24 cellular contexts compared by ENCODE assay signal in genomic region chr5:133709074-133709676, GRCh38.
DNase-seq lines count a peak whose midpoint lies in the region; TF ChIP-seq lines count a peak whose summit lies in the region.
"Had no signal": no experiment of that assay in that cellular context is flagged by ENCODE, and none has a peak within 500 bp of the region (broad histone marks: within the 10 kb centered on the region; RNA-seq: fewer than 3 reads in every experiment).

No MANE protein-coding gene starts in this region.

- no peak for TF ChIP-seq POLR2A in vagina (IDR thresholded peaks at IDR 0.05)

- H3K27me3 ChIP-seq in vagina = no peaks in the 10 kb centered on the region
- H3K27me3 ChIP-seq: dorsolateral prefrontal cortex, neutrophil, tibial nerve had no signal

- no peaks in the 10 kb centered on the region for H3K36me3 ChIP-seq in vagina
- H3K36me3 ChIP-seq: neutrophil, tibial nerve had no signal

- H3K4me3 ChIP-seq in fibroblast of villous mesenchyme (ENCODE audit: low read depth, low read length) = no peak overlapping the region
- no peak overlapping the region for H3K4me3 ChIP-seq in vagina
- H3K4me3 ChIP-seq: dorsolateral prefrontal cortex, K562, smooth muscle cell, tibial nerve had no signal

- no peaks in the 10 kb centered on the region for H3K36me3 Mint-ChIP-seq in MCF 10A (ENCODE audit: insufficient read depth, unreplicated experiment)
- H3K36me3 Mint-ChIP-seq: activated CD4-positive, alpha-beta memory T cell treated with anti-CD3 and anti-CD28 coated beads for 36 hours; stimulated activated naive B cell treated with anti-CD40 and anti-IgM and Interleukin-4, amounts not matched to agents 10 μg/mL and 1 μg/mL and 100 μg/mL, for 72 hours had no signal

- no TSS peak for BruUV-seq in MCF 10A (replicated peaks; lab: Mats Ljungman, UMichigan)

- H3K4me1 ChIP-seq in vagina = peaks cover 8% of the 10 kb centered on the region

- POLR2A ChIA-PET in MCF 10A (lab: Yijun Ruan, JAX) = interaction anchor here (0.6 kb wide), 1 partner anchor 86 kb away, joined by 3 read pairs; no protein-coding TSS in a partner anchor

- intact Hi-C loops in MCF 10A (cut with micrococcal nuclease) = no loop called here
- intact Hi-C loops in vagina (cut with DNase I) = no loop called here

- H3K27ac Mint-ChIP-seq in MCF 10A (ENCODE audit: low read depth, unreplicated experiment) = no peak overlapping the region
- H3K27ac Mint-ChIP-seq: activated CD4-positive, alpha-beta memory T cell treated with anti-CD3 and anti-CD28 coated beads for 36 hours; activated naive CD8-positive, alpha-beta T cell treated with anti-CD3 and anti-CD28 coated beads, Interleukin-2, amount 50 U/mL, for 24 hours; B cell; stimulated activated naive B cell treated with anti-CD40 and anti-IgM and Interleukin-4, amounts not matched to agents 10 μg/mL and 1 μg/mL and 100 μg/mL, for 72 hours; T-helper 17 cell had no signal

- CTCF ChIA-PET in MCF 10A (lab: Yijun Ruan, JAX) = interaction anchor here (0.5 to 0.7 kb wide), 3 partner anchors 152 to 422 kb away, joined by 3 to 5 read pairs (median 3); no protein-coding TSS in a partner anchor

- TF ChIP-seq CTCF in fibroblast of villous mesenchyme (IDR thresholded peaks at IDR 0.05; ENCODE audit: insufficient read depth, low read depth, low read length) (no peak), MCF 10A (IDR thresholded peaks at IDR 0.05; ENCODE audit: unreplicated experiment) (no peak), vagina (IDR thresholded peaks at IDR 0.05) (no peak)

- H3K9me3 ChIP-seq in vagina = no peaks in the 10 kb centered on the region
- H3K9me3 ChIP-seq: neutrophil, tibial nerve had no signal

- H3K27ac ChIP-seq in vagina = no peak overlapping the region
- H3K27ac ChIP-seq: 22Rv1, neutrophil, tibial nerve had no signal

- no peak overlapping the region for H3K4me3 Mint-ChIP-seq in MCF 10A (ENCODE audit: unreplicated experiment)
- H3K4me3 Mint-ChIP-seq: activated CD4-positive, alpha-beta memory T cell treated with anti-CD3 and anti-CD28 coated beads for 36 hours; activated naive CD8-positive, alpha-beta T cell treated with anti-CD3 and anti-CD28 coated beads, Interleukin-2, amount 50 U/mL, for 24 hours; B cell; stimulated activated naive B cell treated with anti-CD40 and anti-IgM and Interleukin-4, amounts not matched to agents 10 μg/mL and 1 μg/mL and 100 μg/mL, for 72 hours; T-helper 17 cell had no signal

- H3K4me1 Mint-ChIP-seq in MCF 10A (ENCODE audit: insufficient read depth, unreplicated experiment) = no peaks in the 10 kb centered on the region
- H3K4me1 Mint-ChIP-seq: activated naive CD8-positive, alpha-beta T cell treated with anti-CD3 and anti-CD28 coated beads, Interleukin-2, amount 50 U/mL, for 24 hours; B cell; stimulated activated naive B cell treated with anti-CD40 and anti-IgM and Interleukin-4, amounts not matched to agents 10 μg/mL and 1 μg/mL and 100 μg/mL, for 72 hours; T-helper 17 cell had no signal

- H3K9me3 Mint-ChIP-seq in MCF 10A (ENCODE audit: unreplicated experiment) = no peaks in the 10 kb centered on the region
- H3K9me3 Mint-ChIP-seq: activated CD4-positive, alpha-beta memory T cell treated with anti-CD3 and anti-CD28 coated beads for 36 hours; activated naive CD8-positive, alpha-beta T cell treated with anti-CD3 and anti-CD28 coated beads, Interleukin-2, amount 50 U/mL, for 24 hours; stimulated activated naive B cell treated with anti-CD40 and anti-IgM and Interleukin-4, amounts not matched to agents 10 μg/mL and 1 μg/mL and 100 μg/mL, for 72 hours had no signal

- DNase-seq in DMS 273 (lab: John Stamatoyannopoulos, UW; ENCODE audit: unreplicated experiment) (peak; percentile 21), DMS 273 treated with DMSO at 0.1 percent for 48 hours (lab: John Stamatoyannopoulos, UW) (no peak), cerebellar cortex (ENCODE audit: low spot score) (peak; percentile 15), fibroblast of villous mesenchyme (ENCODE audit: low read depth) (peak; percentile 1), superior temporal gyrus (ENCODE audit: extremely low spot score) (peak; percentile 35), KG1 (lab: John Stamatoyannopoulos, UW) (no peak), MCF 10A (ENCODE audit: unreplicated experiment) (no peak), vagina (ENCODE audit: extremely low spot score in 2 of 2) (no peak)
- DNase-seq: activated CD4-positive, alpha-beta memory T cell treated with anti-CD3 and anti-CD28 coated beads for 36 hours; activated effector memory CD4-positive, alpha-beta T cell treated with Interleukin-2 at 50 U/mL for 16 hours; activated naive CD8-positive, alpha-beta T cell treated with anti-CD3 and anti-CD28 coated beads, Interleukin-2, amount 50 U/mL, for 24 hours; COR-L47; dorsolateral prefrontal cortex; mammary epithelial cell; NCI-H187; stimulated activated CD4-positive, alpha-beta T cell treated with anti-CD3 and anti-CD28 coated beads, Interleukin-2, amount 100 ng/mL, for 48 hours; stimulated activated naive B cell treated with anti-CD40 and anti-IgM and Interleukin-4, amounts not matched to agents 10 μg/mL and 1 μg/mL and 100 μg/mL, for 72 hours; T-helper 17 cell had no signal

- peaks cover 21% of the 10 kb centered on the region for H3K27me3 Mint-ChIP-seq in MCF 10A (ENCODE audit: insufficient read depth, unreplicated experiment)

Comparison
In these comparisons a context has a peak if more than half of its experiments do, and no peak if none do; other contexts are left out.
1. DNase-seq: peak in DMS 273 (single experiment), cerebellar cortex (single experiment), fibroblast of villous mesenchyme (single experiment) and superior temporal gyrus (single experiment); none in DMS 273 treated with DMSO at 0.1 percent for 48 hours (single experiment), KG1 (single experiment), MCF 10A (single experiment) and vagina (0 of 2).